ENCODE assay signal across 22 cellular contexts in the genomic region with DNA sequence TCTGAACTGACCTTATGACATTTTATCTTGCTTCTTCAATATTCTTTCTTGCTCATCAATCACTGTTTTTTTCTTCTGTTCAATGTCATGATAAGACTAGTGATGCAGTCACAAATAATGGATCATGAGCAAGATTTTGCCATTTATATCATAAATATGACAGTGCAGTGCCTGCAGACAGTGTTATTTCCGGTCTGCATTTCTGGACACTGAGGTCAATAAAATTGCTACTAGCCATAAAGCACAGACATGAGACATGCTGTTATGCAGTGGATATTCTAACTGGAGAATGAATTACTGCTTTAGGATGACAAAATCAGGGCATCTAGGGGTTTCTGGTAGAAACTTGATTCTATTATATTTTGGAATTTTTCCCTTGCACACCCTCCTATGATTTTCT.
DNase-seq lines count a peak whose midpoint lies in the region; ATAC-seq and TF ChIP-seq lines count a peak whose summit lies in the region.
"Had no signal": no experiment of that assay in that cellular context is flagged by ENCODE, and none has a peak within 500 bp of the region (broad histone marks: within the 10 kb centered on the region; RNA-seq: fewer than 3 reads in every experiment).

No MANE protein-coding gene starts in this region.

- H4K91ac ChIP-seq in mesenchymal stem cell (ENCODE audit: low read length), result no peak overlapping the region

- peaks cover 35% of the 10 kb centered on the region for H3K36me3 Mint-ChIP-seq in WTC11

- no peak overlapping the region for H3K4me3 ChIP-seq in mesenchymal stem cell (ENCODE audit: insufficient read depth in 1 of 2, low read depth in 1 of 2, low read length in 2 of 2)

- H4K8ac ChIP-seq in mesenchymal stem cell (ENCODE audit: low read length), result no peak overlapping the region

- no peak overlapping the region for H3K14ac ChIP-seq in mesenchymal stem cell (ENCODE audit: low read length in 2 of 2)

- no peak overlapping the region for H3K4me2 ChIP-seq in mesenchymal stem cell (ENCODE audit: low read length, poor library complexity, severe bottlenecking)

- no peak overlapping the region for H3K9ac ChIP-seq in mesenchymal stem cell (ENCODE audit: low read length)

- no peak overlapping the region for H3K23ac ChIP-seq in mesenchymal stem cell (ENCODE audit: low read length in 2 of 2)

- no peaks in the 10 kb centered on the region for H3K79me1 ChIP-seq in mesenchymal stem cell (replicated peaks; ENCODE audit: low read length, poor library complexity, severe bottlenecking)

- POLR2A ChIA-PET in WTC11 (lab: Charles Lee), result no interaction called here

- WGBS in mesenchymal stem cell, result 36% methylated on average over 1 of the region's 1 CpG

- H2BK15ac ChIP-seq in mesenchymal stem cell (ENCODE audit: low read depth, poor library complexity, severe bottlenecking), result no peak overlapping the region

- H3K4me1 ChIP-seq in mesenchymal stem cell (ENCODE audit: control insufficient read depth, insufficient read depth, low read depth, low read length), result no peaks in the 10 kb centered on the region

- no peak overlapping the region for H2BK120ac ChIP-seq in mesenchymal stem cell (ENCODE audit: low read depth, low read length)

- H3K27me3 Mint-ChIP-seq in WTC11 (ENCODE audit: low read depth), result no peaks in the 10 kb centered on the region; the same call in 1 of the 2 replicates
- H3K27me3 Mint-ChIP-seq in stimulated activated naive CD8-positive, alpha-beta T cell treated with anti-CD3 and anti-CD28 coated beads, Interleukin-15, amount 100 ng/mL, for 72 hours, result no peaks in the 10 kb centered on the region

- no peak for TF ChIP-seq CTCF in WTC11 (IDR thresholded peaks at IDR 0.05)

- DNase-seq in A172 (ENCODE audit: low spot score) (peak; percentile 39), LHCN-M2 (ENCODE audit: low read depth) (peak; percentile 9), dermis blood vessel endothelial cell (peak; percentile 16), mesenchymal stem cell (peak; percentile 59), WTC11 (ENCODE audit: low spot score) (no peak), activated gamma-delta T cell treated with Interleukin-2 at 50 U/mL for 16 hours (no peak), SHP77 treated with DMSO at 0.1 percent for 48 hours (lab: John Stamatoyannopoulos, UW) (no peak)
- DNase-seq in stimulated activated naive CD8-positive, alpha-beta T cell treated with anti-CD3 and anti-CD28 coated beads, Interleukin-15, amount 100 ng/mL, for 72 hours, result no peak
- DNase-seq: 8988T, Calu3, DMS79 treated with DMSO at 0.1 percent for 48 hours, GF-D8, H7, KBM-7, NCI-H1048, NCI-H1417, NCI-H1694 treated with DMSO at 0.1 percent for 48 hours, NCI-H2081, NCI-H2227 treated with DMSO at 0.1 percent for 48 hours, NCI-H526 treated with DMSO at 0.1 percent for 48 hours, RPMI8226, SHP77 had no signal

- CTCF ChIA-PET in WTC11 (lab: Charles Lee), result no interaction called here

- no peaks in the 10 kb centered on the region for H3K27me3 ChIP-seq in mesenchymal stem cell (ENCODE audit: control insufficient read depth in 1 of 2, insufficient read depth in 1 of 2, low read length in 2 of 2)

- H2AFZ ChIP-seq in mesenchymal stem cell (ENCODE audit: low read depth, low read length), result no peak overlapping the region

- peaks cover 69% of the 10 kb centered on the region for H3K9me3 Mint-ChIP-seq in WTC11
- H3K9me3 Mint-ChIP-seq in stimulated activated naive CD8-positive, alpha-beta T cell treated with anti-CD3 and anti-CD28 coated beads, Interleukin-15, amount 100 ng/mL, for 72 hours, result peaks cover 5 to 14% of the 10 kb centered on the region in 2 donors

- no peak overlapping the region for H3K18ac ChIP-seq in mesenchymal stem cell (ENCODE audit: low read depth in 1 of 2, low read length in 2 of 2)

- no peaks in the 10 kb centered on the region for H3K36me3 ChIP-seq in mesenchymal stem cell (ENCODE audit: control insufficient read depth in 1 of 2, insufficient read depth in 2 of 2, low read depth in 1 of 2, low read length in 2 of 2)

- H2BK5ac ChIP-seq in mesenchymal stem cell (ENCODE audit: low read depth, low read length, poor library complexity, severe bottlenecking), result no peak overlapping the region

- peaks cover 5% of the 10 kb centered on the region for H3K9me3 ChIP-seq in mesenchymal stem cell (ENCODE audit: control insufficient read depth, low read length)

- no peaks in the 10 kb centered on the region for H3K4me1 Mint-ChIP-seq in WTC11
- no peaks in the 10 kb centered on the region for H3K4me1 Mint-ChIP-seq in stimulated activated naive CD8-positive, alpha-beta T cell treated with anti-CD3 and anti-CD28 coated beads, Interleukin-15, amount 100 ng/mL, for 72 hours

- no peak for ATAC-seq in WTC11
- ATAC-seq in stimulated activated naive CD8-positive, alpha-beta T cell treated with anti-CD3 and anti-CD28 coated beads, Interleukin-15, amount 100 ng/mL, for 72 hours, result no peak

- no peak overlapping the region for H3K27ac Mint-ChIP-seq in WTC11
- no peak overlapping the region for H3K27ac Mint-ChIP-seq in stimulated activated naive CD8-positive, alpha-beta T cell treated with anti-CD3 and anti-CD28 coated beads, Interleukin-15, amount 100 ng/mL, for 72 hours

- no peak overlapping the region for H3K4ac ChIP-seq in mesenchymal stem cell (ENCODE audit: low read depth in 1 of 2, low read length in 2 of 2)

- no peak overlapping the region for H3K4me3 Mint-ChIP-seq in WTC11
- no peak overlapping the region for H3K4me3 Mint-ChIP-seq in stimulated activated naive CD8-positive, alpha-beta T cell treated with anti-CD3 and anti-CD28 coated beads, Interleukin-15, amount 100 ng/mL, for 72 hours

- H2AK5ac ChIP-seq in mesenchymal stem cell (ENCODE audit: low read length, severe bottlenecking), result no peak overlapping the region

- no peak overlapping the region for H2BK12ac ChIP-seq in mesenchymal stem cell (ENCODE audit: low read length in 2 of 2)

- no peak overlapping the region for H3K27ac ChIP-seq in mesenchymal stem cell (ENCODE audit: low read length, poor library complexity, severe bottlenecking)

TF ChIP-seq in WTC11, 78 proteins besides CTCF, POLR2A, EP300 and RAD21 (continues in another document):
- TF ChIP-seq MYBL2 (CRISPR knock-in tag; IDR thresholded peaks at IDR 0.05), result no peak
- TF ChIP-seq NR1H2 (CRISPR knock-in tag; IDR thresholded peaks at IDR 0.05), result no peak
- TF ChIP-seq, protein P1, sequence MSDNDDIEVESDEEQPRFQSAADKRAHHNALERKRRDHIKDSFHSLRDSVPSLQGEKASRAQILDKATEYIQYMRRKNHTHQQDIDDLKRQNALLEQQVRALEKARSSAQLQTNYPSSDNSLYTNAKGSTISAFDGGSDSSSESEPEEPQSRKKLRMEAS (CRISPR knock-in tag; IDR thresholded peaks at IDR 0.05), result no peak
- no peak for TF ChIP-seq NFATC4 (CRISPR knock-in tag; IDR thresholded peaks at IDR 0.05)
- no peak for TF ChIP-seq PRRX2 (CRISPR knock-in tag; IDR thresholded peaks at IDR 0.05)
- no peak for TF ChIP-seq NFE2L1 (CRISPR knock-in tag; IDR thresholded peaks at IDR 0.05)
- TF ChIP-seq ZNF512 (CRISPR knock-in tag; IDR thresholded peaks at IDR 0.05; ENCODE audit: borderline replicate concordance), result no peak
- no peak for TF ChIP-seq GTF2I (CRISPR knock-in tag; conservative IDR thresholded peaks at IDR 0.05)
- no peak for TF ChIP-seq ETV6 (CRISPR knock-in tag; IDR thresholded peaks at IDR 0.05)
- TF ChIP-seq, protein P2, sequence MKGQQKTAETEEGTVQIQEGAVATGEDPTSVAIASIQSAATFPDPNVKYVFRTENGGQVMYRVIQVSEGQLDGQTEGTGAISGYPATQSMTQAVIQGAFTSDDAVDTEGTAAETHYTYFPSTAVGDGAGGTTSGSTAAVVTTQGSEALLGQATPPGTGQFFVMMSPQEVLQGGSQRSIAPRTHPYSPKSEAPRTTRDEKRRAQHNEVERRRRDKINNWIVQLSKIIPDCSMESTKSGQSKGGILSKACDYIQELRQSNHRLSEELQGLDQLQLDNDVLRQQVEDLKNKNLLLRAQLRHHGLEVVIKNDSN (CRISPR knock-in tag; IDR thresholded peaks at IDR 0.05), result no peak
- TF ChIP-seq SMAD4 (CRISPR knock-in tag; IDR thresholded peaks at IDR 0.05), result no peak
- no peak for TF ChIP-seq NR3C1 (CRISPR knock-in tag; conservative IDR thresholded peaks at IDR 0.05; ENCODE audit: low read depth)
- TF ChIP-seq PRDM15 (CRISPR knock-in tag; IDR thresholded peaks at IDR 0.05), result no peak

Comparison
In these comparisons a context has a peak if more than half of its experiments do, and no peak if none do; other contexts are left out.
1. DNase-seq: peak in A172 (single experiment), LHCN-M2 (single experiment), dermis blood vessel endothelial cell (single experiment) and mesenchymal stem cell (single experiment); none in WTC11 (single experiment), activated gamma-delta T cell treated with Interleukin-2 at 50 U/mL for 16 hours (single experiment), stimulated activated naive CD8-positive, alpha-beta T cell treated with anti-CD3 and anti-CD28 coated beads, Interleukin-15, amount 100 ng/mL, for 72 hours (0 of 2) and SHP77 treated with DMSO at 0.1 percent for 48 hours (single experiment).